ENCODE assay signal across 8 cellular contexts in genomic region chr20:35664544-35665206, GRCh38. TPM values are rescaled to one million over a fixed set of nuclear protein-coding genes. Genes with fewer than 3 reads are reported as not detected.
A peak's percentile ranks its signal among the peaks of the same experiment; 100 is the strongest.
DNase-seq lines count a peak whose midpoint lies in the region; ATAC-seq and TF ChIP-seq lines count a peak whose summit lies in the region.

Gene CPNE1, minus strand, starts transcription at chr20:35664900. Its CDS starts 31,977 bp downstream, at chr20:35632923.
Gene RBM12, minus strand, starts transcription at chr20:35664900. Its CDS starts 9,578 bp downstream, at chr20:35655322.

- peaks cover 38% of the 10 kb centered on the region for H3K36me3 Mint-ChIP-seq in activated CD4-positive, alpha-beta T cell treated with anti-CD3 and anti-CD28 coated beads, Interleukin-2, amount 10 ng/mL, durations not matched to agents 7 days and 5 days (ENCODE audit: low read depth)

- CTCF ChIA-PET in BJ (lab: Yijun Ruan, JAX), result interaction anchor here (1.1 to 1.9 kb wide), 2 partner anchors 46 to 290 kb away, joined by 3 to 9 read pairs; partner anchors contain the start of gene SCAND1
- CTCF ChIA-PET in activated CD4-positive, alpha-beta T cell treated with anti-CD3 and anti-CD28 coated beads, Interleukin-2, amount 10 ng/mL, durations not matched to agents 7 days and 5 days (lab: Charles Lee), result interaction anchor here (1.0 to 2.2 kb wide), 8 partner anchors 19 to 202 kb away, joined by 3 to 10 read pairs (median 4); partner anchors contain the start of gene RBM39

- H3K27me3 Mint-ChIP-seq in activated CD4-positive, alpha-beta T cell treated with anti-CD3 and anti-CD28 coated beads, Interleukin-2, amount 10 ng/mL, durations not matched to agents 7 days and 5 days, result no peaks in the 10 kb centered on the region

- no peaks in the 10 kb centered on the region for H3K27me3 ChIP-seq in BJ (ENCODE audit: control insufficient read depth, insufficient read depth, low read length)

- POLR2A ChIA-PET in BJ (lab: Charles Lee), result no interaction called here
- POLR2A ChIA-PET in activated CD4-positive, alpha-beta T cell treated with anti-CD3 and anti-CD28 coated beads, Interleukin-2, amount 10 ng/mL, durations not matched to agents 7 days and 5 days (lab: Charles Lee), result interaction anchor here (0.9 to 1.4 kb wide), 3 partner anchors 47 to 289 kb away, joined by 4 to 9 read pairs (median 6); partner anchors contain the start of genes RBM39 and SCAND1

- H3K27ac Mint-ChIP-seq in activated CD4-positive, alpha-beta T cell treated with anti-CD3 and anti-CD28 coated beads, Interleukin-2, amount 10 ng/mL, durations not matched to agents 7 days and 5 days, result peak within 1 kb of the TSS; percentile 99

- TF ChIP-seq CTCF in BJ (IDR thresholded peaks at IDR 0.05; ENCODE audit: insufficient read depth, low read depth, low read length) (0 out of 2 replicates have a peak, but pooled peaks have one; percentile 3), coronary artery (IDR thresholded peaks at IDR 0.05) (no peak)

- DNase-seq in BJ (ENCODE audit: low read depth), result peak; percentile 62
- DNase-seq in NCI-H69 (lab: John Stamatoyannopoulos, UW), result peak; percentile 98
- DNase-seq in activated CD4-positive, alpha-beta T cell treated with anti-CD3 and anti-CD28 coated beads, Interleukin-2, amount 10 ng/mL, durations not matched to agents 7 days and 5 days, result peak; percentile 95
- peak; percentile 95 for DNase-seq in coronary artery (ENCODE audit: low spot score)
- DNase-seq in left kidney (ENCODE audit: low read depth, low spot score), result peak; percentile 98
- peak; percentile 93 for DNase-seq in stimulated activated CD4-positive, alpha-beta T cell treated with anti-CD3 and anti-CD28 coated beads, Interleukin-1b, Interleukin-23, amount 100 ng/mL, for 48 hours

- ATAC-seq in GM19324 (IDR thresholded peaks at IDR 0.05; ENCODE audit: low FRiP score, unreplicated experiment) (peak; percentile 69), HG03469 (IDR thresholded peaks at IDR 0.05; ENCODE audit: unreplicated experiment) (peak; percentile 58)

- peak within 1 kb of the TSS; percentile 97 for H3K27ac ChIP-seq in coronary artery

- peak within 1 kb of the TSS; percentile 78 for H3K4me3 ChIP-seq in BJ (ENCODE audit: low read depth, low read length)
- peak within 1 kb of the TSS; percentile 88 for H3K4me3 ChIP-seq in coronary artery

- peak within 1 kb of the TSS; percentile 98 for H3K4me3 Mint-ChIP-seq in activated CD4-positive, alpha-beta T cell treated with anti-CD3 and anti-CD28 coated beads, Interleukin-2, amount 10 ng/mL, durations not matched to agents 7 days and 5 days

- H3K9me3 Mint-ChIP-seq in activated CD4-positive, alpha-beta T cell treated with anti-CD3 and anti-CD28 coated beads, Interleukin-2, amount 10 ng/mL, durations not matched to agents 7 days and 5 days, result no peaks in the 10 kb centered on the region

- peaks cover 42% of the 10 kb centered on the region for H3K4me1 Mint-ChIP-seq in activated CD4-positive, alpha-beta T cell treated with anti-CD3 and anti-CD28 coated beads, Interleukin-2, amount 10 ng/mL, durations not matched to agents 7 days and 5 days

- H3K36me3 ChIP-seq in BJ (ENCODE audit: control insufficient read depth, insufficient read depth, low read length), result peaks cover 7% of the 10 kb centered on the region

RNA-seq across cellular contexts. Expression of gene CPNE1, which starts in this region (rescaled TPM):
- 134 and 217 TPM in 2 replicates for polyA plus RNA-seq in BJ (2011; rRNA removed)
- polyA minus RNA-seq in BJ (2011; rRNA and poly(A)+ RNA removed), result 142 and 150 TPM in 2 replicates
- 100 to 1,000 TPM; 252 to 256 TPM for total RNA-seq in activated CD4-positive, alpha-beta T cell treated with anti-CD3 and anti-CD28 coated beads, Interleukin-2, amount 10 ng/mL, durations not matched to agents 7 days and 5 days

RNA-seq across cellular contexts. Expression of gene RBM12, which starts in this region (rescaled TPM):
- 54.4 and 60.2 TPM in 2 replicates for polyA plus RNA-seq in BJ (2011; rRNA removed)
- 87.9 and 140 TPM in 2 replicates for polyA minus RNA-seq in BJ (2011; rRNA and poly(A)+ RNA removed)
- 100 to 1,000 TPM; 121 to 127 TPM for total RNA-seq in activated CD4-positive, alpha-beta T cell treated with anti-CD3 and anti-CD28 coated beads, Interleukin-2, amount 10 ng/mL, durations not matched to agents 7 days and 5 days

Comparison
In these comparisons a context has a peak if more than half of its experiments do, and no peak if none do; other contexts are left out.
1. Peak in every context shown above with its lines: DNase-seq, ATAC-seq, H3K4me3 ChIP-seq and H3K27ac ChIP-seq.